In the genomic region with DNA sequence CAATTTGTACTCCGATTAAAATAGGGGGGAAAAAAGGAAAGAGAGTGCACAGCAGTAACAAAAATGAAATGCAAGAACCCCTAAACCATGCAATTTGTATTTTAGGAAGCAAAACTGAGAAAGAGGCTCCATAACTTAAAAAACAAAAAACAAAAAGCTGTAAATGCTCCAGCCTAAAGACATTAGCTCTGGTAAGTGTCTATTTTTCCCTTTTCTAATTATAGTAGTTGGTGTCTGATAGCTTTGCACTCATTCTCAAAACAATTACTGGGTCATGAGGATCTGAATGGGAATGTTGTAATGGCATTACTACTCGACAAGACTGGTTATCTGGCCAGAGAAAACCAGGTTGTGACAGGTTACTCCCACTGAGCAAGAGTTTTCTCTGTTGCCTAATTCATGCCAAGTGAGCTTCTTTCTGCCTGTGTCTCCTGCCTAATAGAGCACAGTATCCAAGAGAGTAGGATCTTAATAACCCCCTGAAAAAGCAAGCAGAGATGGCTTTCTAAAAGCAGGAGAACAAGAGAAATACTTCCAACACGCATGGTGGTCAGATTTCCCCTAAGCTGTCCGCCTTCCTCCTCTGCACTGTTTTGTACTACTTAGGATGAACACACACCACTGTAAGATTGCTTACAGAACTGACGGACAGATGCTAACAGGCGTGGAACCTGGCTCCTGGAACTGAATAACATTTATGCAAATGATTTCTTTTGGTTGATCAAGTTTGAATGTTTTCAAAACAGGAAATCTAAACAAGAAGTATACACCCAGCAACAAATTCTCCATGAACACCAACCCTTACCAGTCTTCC, we compare ENCODE assay signal across 8 cellular contexts.
DNase-seq lines count a peak whose midpoint lies in the region; FAIRE-seq and TF ChIP-seq lines count a peak whose summit lies in the region.

No MANE protein-coding gene starts in this region.

- no peaks in the 10 kb centered on the region for H3K27me3 Mint-ChIP-seq in osteocyte (ENCODE audit: unreplicated experiment)

- H3K9me3 Mint-ChIP-seq in osteocyte (ENCODE audit: unreplicated experiment) = no peaks in the 10 kb centered on the region

- DNase-seq in GM12892 (ENCODE audit: insufficient read length) (no peak), SK-N-MC (ENCODE audit: low read depth, low spot score) (no peak), esophagus squamous epithelium (lab: John Stamatoyannopoulos, UW) (no peak), osteocyte (ENCODE audit: extremely low spot score, unreplicated experiment) (no peak), AG08396 (ENCODE audit: low spot score) (no peak), mucosa of gallbladder (ENCODE audit: low spot score) (no peak), mesenteric fat pad (ENCODE audit: low spot score) (no peak)
- DNase-seq in activated CD4-positive, alpha-beta T cell treated with anti-CD3 and anti-CD28 coated beads for 4 hours = no peak

- intact Hi-C loops in esophagus squamous epithelium (cut with DNase I) = loop anchor here (5.0 kb wide), 1 partner anchor 125 kb away; no protein-coding TSS in a partner anchor

- H3K27me3 ChIP-seq in esophagus squamous epithelium = no peaks in the 10 kb centered on the region

- H3K9me3 ChIP-seq in SK-N-MC (ENCODE audit: low read depth, low read length) (no peaks in the 10 kb centered on the region), esophagus squamous epithelium (no peaks in the 10 kb centered on the region)

- peak overlapping the region; percentile 14 for H3K9ac ChIP-seq in SK-N-MC (ENCODE audit: insufficient read length)

- H3K4me3 Mint-ChIP-seq in osteocyte (ENCODE audit: unreplicated experiment) = peak overlapping the region; percentile 39

- TF ChIP-seq POLR2A in GM12892 (IDR thresholded peaks at IDR 0.05; ENCODE audit: low read depth, low read length) (no peak), esophagus squamous epithelium (IDR thresholded peaks at IDR 0.05) (peak in 2 of 4 donors; percentile 36 to 49)

- peaks cover 40 to 100% (median 75%) of the 10 kb centered on the region in 3 donors for H3K4me1 ChIP-seq in esophagus squamous epithelium

- H3K36me3 ChIP-seq in SK-N-MC (ENCODE audit: insufficient read depth, low read length) (no peaks in the 10 kb centered on the region), esophagus squamous epithelium (peaks cover 0 to 32% (median 3%) of the 10 kb centered on the region in 3 donors)

- TF ChIP-seq CTCF in esophagus squamous epithelium (IDR thresholded peaks at IDR 0.05) = no peak
- no peak for TF ChIP-seq CTCF in osteocyte (IDR thresholded peaks at IDR 0.05)

- peak overlapping the region; percentile 73 for H3K4me3 ChIP-seq in SK-N-MC
- H3K4me3 ChIP-seq in esophagus squamous epithelium = peak overlapping the region in 3 of 4 donors; percentile 3 to 48 (median 4)

- WGBS in esophagus squamous epithelium, 2 donors = 12 to 22% methylated on average over 6 of the region's 6 CpGs

- peaks cover 14% of the 10 kb centered on the region for H3K36me3 Mint-ChIP-seq in osteocyte (ENCODE audit: unreplicated experiment)

- H3K27ac Mint-ChIP-seq in osteocyte (ENCODE audit: unreplicated experiment) = peak overlapping the region; percentile 92

- peak overlapping the region; percentile 78 for H3K27ac ChIP-seq in SK-N-MC
- peak overlapping the region; percentile 86 to 97 (median 94) for H3K27ac ChIP-seq in esophagus squamous epithelium

- peaks cover 64% of the 10 kb centered on the region for H3K4me1 Mint-ChIP-seq in osteocyte (ENCODE audit: unreplicated experiment)

- peak; percentile 63 for FAIRE-seq in GM12892 (lab: Jason Lieb, UNC)
